In the genomic region with DNA sequence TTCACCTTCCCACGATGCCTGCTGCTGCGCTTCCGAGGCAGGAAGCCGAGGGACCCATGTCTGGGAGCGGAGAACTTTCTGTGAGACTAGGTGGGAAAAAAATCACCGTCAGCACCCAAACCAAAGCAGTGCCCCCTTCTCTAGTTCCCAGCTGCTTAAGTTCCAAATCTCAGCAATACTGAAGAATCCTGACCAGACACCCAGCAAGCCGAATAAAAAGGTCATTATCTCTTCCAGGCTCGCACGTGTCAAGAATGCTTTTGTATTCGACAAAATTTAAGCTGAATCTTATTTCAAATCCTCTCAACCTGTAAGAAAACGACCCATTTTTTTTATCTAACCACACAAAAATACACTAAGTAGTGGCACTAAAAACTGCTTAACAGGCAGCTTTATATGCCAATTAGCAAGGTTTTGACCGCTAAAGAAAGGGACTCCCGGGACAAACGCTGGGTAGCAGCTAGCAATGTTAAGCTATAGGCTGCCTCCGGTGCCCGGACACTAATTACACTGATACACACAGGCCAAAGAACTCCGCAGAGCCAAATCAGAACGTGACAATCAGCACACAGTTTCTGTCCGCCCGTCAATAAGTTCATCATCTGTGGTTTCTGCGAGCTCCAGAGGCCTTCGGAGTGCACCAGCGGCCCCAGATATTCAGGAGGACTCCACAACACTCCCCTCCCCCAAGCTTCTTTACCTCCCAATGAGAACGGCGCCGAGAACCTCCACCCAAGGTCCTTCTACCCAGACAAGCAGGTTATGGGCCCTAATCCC, we compare ENCODE assay signal across 8 cellular contexts. TPM values are rescaled to one million over a fixed set of nuclear protein-coding genes. Genes with fewer than 3 reads are reported as not detected.
DNase-seq lines count a peak whose midpoint lies in the region; ATAC-seq and TF ChIP-seq lines count a peak whose summit lies in the region.

No MANE protein-coding gene starts in this region.

- ATAC-seq in GM21390 (IDR thresholded peaks at IDR 0.05; ENCODE audit: unreplicated experiment): peak; percentile 5

- peaks cover 52% of the 10 kb centered on the region for H4K20me1 ChIP-seq in OCI-LY3 (ENCODE audit: insufficient read depth, low read length)

- H3K4me1 ChIP-seq in OCI-LY3 (ENCODE audit: low read length) (peaks cover 29% of the 10 kb centered on the region), tibial artery (peaks cover 0 to 50% (median 32%) of the 10 kb centered on the region in 4 donors)

- H3K36me3 ChIP-seq in OCI-LY3 (replicated peaks; ENCODE audit: low read depth, low read length): peaks cover 53% of the 10 kb centered on the region
- H3K36me3 ChIP-seq in tibial artery: peaks cover 45 to 46% (median 45%) of the 10 kb centered on the region in 3 donors

- intact Hi-C loops in lower leg skin (cut with DNase I; ENCODE audit: low total_unique reads): loop anchor here (5.0 to 10.0 kb wide), 2 partner anchors 206 to 446 kb away; partner anchors contain the start of genes ATF4 and CBX6
- intact Hi-C loops in tibial artery (cut with DNase I; ENCODE audit: low total_unique reads): loop anchor here (5.0 kb wide), 1 partner anchor 209 kb away; no protein-coding TSS in a partner anchor

- no peaks in the 10 kb centered on the region for H3K9me3 ChIP-seq in OCI-LY3 (ENCODE audit: insufficient read depth, low read length)
- H3K9me3 ChIP-seq in tibial artery: no peaks in the 10 kb centered on the region

- whole genome bisulfite sequencing in lower leg skin, 2 donors: 3% methylated on average over 26 of the region's 26 CpGs

- H3K79me2 ChIP-seq in OCI-LY3 (ENCODE audit: low read length): peaks cover 59% of the 10 kb centered on the region

- peak overlapping the region; percentile 86 for H3K4me2 ChIP-seq in OCI-LY3 (ENCODE audit: low read length)

- no peaks in the 10 kb centered on the region for H3K27me3 ChIP-seq in OCI-LY3 (ENCODE audit: low read depth, low read length)
- H3K27me3 ChIP-seq in tibial artery: no peaks in the 10 kb centered on the region

- peak overlapping the region; percentile 99 for H3K9ac ChIP-seq in OCI-LY3 (ENCODE audit: low read length)

- TF ChIP-seq POLR2A in lower leg skin (IDR thresholded peaks at IDR 0.05): no peak

- no peak overlapping the region for H2AFZ ChIP-seq in OCI-LY3 (ENCODE audit: low read depth, low read length)

- TF ChIP-seq CTCF in 22Rv1 (IDR thresholded peaks at IDR 0.05) (no peak), OCI-LY3 (IDR thresholded peaks at IDR 0.05; ENCODE audit: low read depth, low read length) (no peak), lower leg skin (IDR thresholded peaks at IDR 0.05) (no peak), tibial artery (IDR thresholded peaks at IDR 0.05) (no peak)

- peak overlapping the region; percentile 94 for H3K4me3 ChIP-seq in OCI-LY3 (ENCODE audit: low read length)
- peak overlapping the region; percentile 65 for H3K4me3 ChIP-seq in lower leg skin (ENCODE audit: low read depth, poor library complexity, severe bottlenecking)
- H3K4me3 ChIP-seq in tibial artery: peak overlapping the region; percentile 55 to 67

- H3K27ac ChIP-seq in 22Rv1 (peak overlapping the region; percentile 99), OCI-LY3 (ENCODE audit: low read length) (peak overlapping the region; percentile 80), tibial artery (peak overlapping the region; percentile 97 to 99)

- peak; percentile 27 for DNase-seq in cerebellum (ENCODE audit: low spot score)
- DNase-seq in lower leg skin (ENCODE audit: low spot score in 2 of 2): peak in 1 of 2 donors; percentile 35
- no peak for DNase-seq in tibial artery
- DNase-seq in H4 (ENCODE audit: low spot score): no peak
- DNase-seq in activated effector memory CD4-positive, alpha-beta T cell treated with Interleukin-2 at 50 U/mL for 16 hours: no peak

RNA-seq across cellular contexts. Expression of gene RPL3, which starts 0.7 kb away (rescaled TPM):
- total RNA-seq in cerebellum (983 TPM), lower leg skin (1,000 to 10,000 TPM; 2,414 to 3,362 (median 2,993) TPM)
- 2,177 and 2,312 TPM in 2 replicates for total RNA-seq in H4 (2014; rRNA removed; shearing (Covaris generic))

RNA-seq across cellular contexts. Expression of gene SYNGR1, which starts 31.1 kb away (rescaled TPM):
- 56.1 TPM for total RNA-seq in cerebellum
- total RNA-seq in lower leg skin: 10 to 100 TPM; 25.5 to 51.3 (median 38.9) TPM
- 19.9 and 23.0 TPM in 2 replicates for total RNA-seq in H4 (2014; rRNA removed; shearing (Covaris generic))
